In the genomic region with DNA sequence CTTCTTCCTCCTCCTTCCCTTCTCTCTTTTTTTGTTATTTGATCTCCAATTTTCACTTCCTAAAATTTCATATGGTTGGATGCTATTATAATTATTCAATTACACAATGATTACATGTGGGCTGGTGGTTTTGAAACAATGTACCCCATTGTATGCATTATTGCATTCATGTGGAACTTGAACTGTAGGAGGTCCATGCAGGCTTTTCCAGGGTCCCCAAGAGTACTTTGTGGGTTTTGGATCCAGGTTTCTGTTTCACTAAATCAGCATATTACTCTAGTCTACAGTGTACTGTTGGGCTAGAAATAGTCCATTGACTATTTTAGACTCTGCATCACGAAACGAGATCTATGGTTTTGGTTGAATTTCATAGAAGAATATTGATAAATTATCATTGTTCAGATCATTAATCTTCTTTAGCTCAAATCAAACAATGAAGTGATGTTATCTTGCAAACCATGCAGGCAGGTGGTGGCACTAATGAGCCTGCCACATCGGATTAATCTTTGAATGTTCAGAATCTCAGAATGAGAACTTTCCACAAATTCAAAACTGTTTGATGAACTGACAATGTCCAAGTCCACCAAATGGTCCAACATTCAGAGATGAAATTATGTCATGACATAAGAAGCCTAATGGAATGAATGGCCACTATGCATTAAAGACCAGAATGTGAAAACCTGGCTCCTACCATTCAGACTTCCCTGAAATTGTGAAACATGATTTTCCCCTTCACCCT, we compare ENCODE assay signal across 22 cellular contexts.
"Had no signal": no experiment of that assay in that cellular context is flagged by ENCODE, and none has a peak within 500 bp of the region (broad histone marks: within the 10 kb centered on the region; RNA-seq: fewer than 3 reads in every experiment).

No MANE protein-coding gene starts in this region.

- H3K36me3 Mint-ChIP-seq: immature natural killer cell, memory B cell, naive B cell had no signal

- H3K9ac ChIP-seq: neural progenitor cell had no signal

- DNase-seq: activated effector memory CD4-positive, alpha-beta T cell treated with anti-CD3 and anti-CD28 coated beads, Interleukin-2, amount 50 U/mL, for 16 hours; activated naive CD4-positive, alpha-beta T cell treated with anti-CD3 and anti-CD28 coated beads, Interleukin-2, amount 50 U/mL, for 16 hours; activated T-cell treated with anti-CD3 and anti-CD28 coated beads, Interleukin-2, amount 50 U/mL, for 72 hours; cortex of kidney; erythroblast; immature natural killer cell; kidney glomerular epithelial cell; left ventricle myocardium superior; naive B cell; small intestine; stimulated activated CD4-positive, alpha-beta T cell treated with anti-CD3 and anti-CD28 coated beads, Interleukin-15, amount 100 ng/mL, for 24 hours; stimulated activated CD4-positive, alpha-beta T cell treated with anti-CD3 and anti-CD28 coated beads, Interleukin-2, amount 100 ng/mL, for 48 hours; upper lobe of right lung had no signal

- H3K27me3 ChIP-seq: ascending aorta, breast epithelium, gastroesophageal sphincter, neural progenitor cell, upper lobe of right lung had no signal

- H3K4me1 ChIP-seq: breast epithelium, prostate gland had no signal

- ATAC-seq: activated CD4-positive, CD25-positive, alpha-beta regulatory T cell treated with anti-CD3 and anti-CD28 coated beads, Interleukin-2, amount 50 U/mL, for 24 hours; activated T-cell treated with anti-CD3 and anti-CD28 coated beads, Interleukin-2, amount 50 U/mL, for 72 hours; gastroesophageal sphincter; left ventricle myocardium superior; right cardiac atrium; upper lobe of right lung had no signal

- H3K4me1 Mint-ChIP-seq: immature natural killer cell, naive B cell had no signal

- H2AFZ ChIP-seq: neural progenitor cell had no signal

- H3K27ac ChIP-seq: breast epithelium, gastroesophageal sphincter, neural progenitor cell, prostate gland, upper lobe of right lung had no signal

- H3K4me2 ChIP-seq: neural progenitor cell had no signal

- H3K4me3 ChIP-seq: ascending aorta, breast epithelium, gastroesophageal sphincter, neural progenitor cell, prostate gland, upper lobe of right lung had no signal

- H3K9me3 ChIP-seq: ascending aorta, breast epithelium, gastroesophageal sphincter, prostate gland, upper lobe of right lung had no signal

- H3K36me3 ChIP-seq: ascending aorta, breast epithelium, gastroesophageal sphincter, neural progenitor cell, prostate gland, upper lobe of right lung had no signal

- H3K9me3 Mint-ChIP-seq: activated T-cell treated with anti-CD3 and anti-CD28 coated beads, Interleukin-2, amount 50 U/mL, for 72 hours; neural progenitor cell; stimulated activated naive CD8-positive, alpha-beta T cell treated with anti-CD3 and anti-CD28 coated beads, Interleukin-15, Interleukin-2, amounts not matched to agents 100 ng/mL and 50 ng/mL, for 24 hours had no signal

- H3K27ac Mint-ChIP-seq: activated T-cell treated with anti-CD3 and anti-CD28 coated beads, Interleukin-2, amount 50 U/mL, for 72 hours; immature natural killer cell; memory B cell; neural progenitor cell; stimulated activated naive CD8-positive, alpha-beta T cell treated with anti-CD3 and anti-CD28 coated beads, Interleukin-15, Interleukin-2, amounts not matched to agents 100 ng/mL and 50 ng/mL, for 24 hours had no signal

- H3K4me3 Mint-ChIP-seq: activated T-cell treated with anti-CD3 and anti-CD28 coated beads, Interleukin-2, amount 50 U/mL, for 72 hours; immature natural killer cell; memory B cell; neural progenitor cell; stimulated activated naive CD8-positive, alpha-beta T cell treated with anti-CD3 and anti-CD28 coated beads, Interleukin-15, Interleukin-2, amounts not matched to agents 100 ng/mL and 50 ng/mL, for 24 hours had no signal
